Comparison of ENCODE assay signal across 22 cellular contexts in genomic region chr10:4780097-4780496, GRCh38.
"Had no signal": no experiment of that assay in that cellular context is flagged by ENCODE, and none has a peak within 500 bp of the region (broad histone marks: within the 10 kb centered on the region; RNA-seq: fewer than 3 reads in every experiment).

No MANE protein-coding gene starts in this region.

- H3K36me3 ChIP-seq: gastroesophageal sphincter, lower lobe of right lung, neural progenitor cell, ovary, right atrium auricular region, sigmoid colon, stomach, thoracic aorta, transverse colon had no signal

- H3K9me3 ChIP-seq: gastroesophageal sphincter, lower lobe of right lung, ovary, right atrium auricular region, sigmoid colon, stomach, thoracic aorta, transverse colon had no signal

- H3K36me3 Mint-ChIP-seq: memory B cell; natural killer cell treated with Interleukin-12 subunit alpha and Interleukin-12 subunit beta and Interleukin-15 and Interleukin-18, amount 100 ng/mL, for 72 hours; neural progenitor cell had no signal

- H3K27me3 Mint-ChIP-seq: dendritic cell treated with granulocyte-macrophage colony-stimulating factor and Interleukin-4, amounts not matched to agents 40 ng/mL and 50 ng/mL, for 4 days had no signal

- H3K4me3 Mint-ChIP-seq: dendritic cell treated with granulocyte-macrophage colony-stimulating factor and Interleukin-4, amounts not matched to agents 40 ng/mL and 50 ng/mL, for 4 days; memory B cell; natural killer cell treated with Interleukin-12 subunit alpha and Interleukin-12 subunit beta and Interleukin-15 and Interleukin-18, amount 100 ng/mL, for 72 hours; neural progenitor cell had no signal

- H3K4me1 Mint-ChIP-seq: neural progenitor cell had no signal

- H3K27me3 ChIP-seq: gastroesophageal sphincter, neural progenitor cell, ovary, right atrium auricular region, sigmoid colon, stomach had no signal

- H3K4me3 ChIP-seq: gastroesophageal sphincter, lower lobe of right lung, neural progenitor cell, ovary, right atrium auricular region, sigmoid colon, skin epidermis, stomach, thoracic aorta, transverse colon had no signal

- H3K27ac Mint-ChIP-seq: dendritic cell treated with granulocyte-macrophage colony-stimulating factor and Interleukin-4, amounts not matched to agents 40 ng/mL and 50 ng/mL, for 4 days; memory B cell; natural killer cell treated with Interleukin-12 subunit alpha and Interleukin-12 subunit beta and Interleukin-15 and Interleukin-18, amount 100 ng/mL, for 72 hours; neural progenitor cell had no signal

- FAIRE-seq: colon had no signal

- H3K27ac ChIP-seq: gastroesophageal sphincter, lower lobe of right lung, neural progenitor cell, ovary, right atrium auricular region, sigmoid colon, stomach, thoracic aorta, transverse colon had no signal

- ATAC-seq: gastroesophageal sphincter; left lobe of liver; lower lobe of right lung; natural killer cell treated with Interleukin-12 subunit alpha and Interleukin-12 subunit beta and Interleukin-15 and Interleukin-18, amount 100 ng/mL, for 72 hours had no signal

- H3K9me3 Mint-ChIP-seq: dendritic cell treated with granulocyte-macrophage colony-stimulating factor and Interleukin-4, amounts not matched to agents 40 ng/mL and 50 ng/mL, for 4 days; memory B cell; natural killer cell treated with Interleukin-12 subunit alpha and Interleukin-12 subunit beta and Interleukin-15 and Interleukin-18, amount 100 ng/mL, for 72 hours; neural progenitor cell had no signal

- DNase-seq: erythroblast; glutamatergic neuron; islet precursor cell; lower lobe of right lung; midbrain; nucleus accumbens; ovary; sigmoid colon; stimulated activated naive CD4-positive, alpha-beta T cell; stomach; substantia nigra; transverse colon had no signal

- H3K4me1 ChIP-seq: gastroesophageal sphincter, lower lobe of right lung, neural progenitor cell, sigmoid colon, stomach, transverse colon had no signal

- H2AFZ ChIP-seq: neural progenitor cell had no signal

- H3K4me2 ChIP-seq: neural progenitor cell had no signal

- H3K9ac ChIP-seq: neural progenitor cell had no signal
